18 cellular contexts compared by ENCODE assay signal in the genomic region with DNA sequence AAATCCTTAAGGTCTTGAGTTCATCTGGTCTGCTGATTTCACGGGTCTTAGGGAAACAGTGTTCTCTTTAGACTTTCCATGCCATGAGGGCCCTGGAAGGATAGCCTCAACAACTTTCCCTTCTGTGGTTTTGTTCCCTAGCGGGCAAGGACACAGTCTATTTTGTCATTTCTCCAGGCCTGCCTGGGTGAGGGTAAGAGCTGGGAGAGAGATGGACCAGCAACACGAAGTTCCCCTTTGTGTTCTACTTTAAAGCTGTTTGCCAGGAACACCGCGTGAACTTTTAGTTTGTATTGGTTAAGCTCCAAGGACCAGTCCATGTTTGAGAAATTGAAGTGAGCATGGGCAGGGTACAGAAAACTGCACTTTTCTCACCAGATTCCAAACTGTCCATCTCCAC. TPM values are rescaled to one million over a fixed set of nuclear protein-coding genes. Genes with fewer than 3 reads are reported as not detected.
DNase-seq lines count a peak whose midpoint lies in the region; ATAC-seq and TF ChIP-seq lines count a peak whose summit lies in the region.
"Had no signal": no experiment of that assay in that cellular context is flagged by ENCODE, and none has a peak within 500 bp of the region (broad histone marks: within the 10 kb centered on the region; RNA-seq: fewer than 3 reads in every experiment).

No MANE protein-coding gene starts in this region.

- TF ChIP-seq CTCF in RWPE2 (IDR thresholded peaks at IDR 0.05; ENCODE audit: poor library complexity, severe bottlenecking), result no peak
- no peak for TF ChIP-seq CTCF in choroid plexus epithelial cell (conservative IDR thresholded peaks at IDR 0.05; ENCODE audit: low read depth, low read length)
- TF ChIP-seq CTCF in liver (IDR thresholded peaks at IDR 0.05; ENCODE audit: low read depth, low read length, missing input control), result no peak
- TF ChIP-seq CTCF in tibial artery (IDR thresholded peaks at IDR 0.05), result no peak

- TF ChIP-seq RAD21 in liver (IDR thresholded peaks at IDR 0.05), result peak; percentile 36 to 71

- DNase-seq in RWPE2 (ENCODE audit: low spot score) (no peak), choroid plexus epithelial cell (ENCODE audit: low read depth) (peak; percentile 60), tibial artery (peak; percentile 70 to 79), SHP77 (lab: John Stamatoyannopoulos, UW) (no peak), AG20443 (ENCODE audit: low spot score) (no peak), NCI-H1694 (lab: John Stamatoyannopoulos, UW) (no peak)
- DNase-seq: activated CD8-positive, alpha-beta memory T cell treated with anti-CD3 and anti-CD28 coated beads, Interleukin-2, amount 10 ng/mL, durations not matched to agents 7 days and 5 days; activated effector memory CD4-positive, alpha-beta T cell treated with anti-CD3 and anti-CD28 coated beads, Interleukin-2, amount 50 U/mL, for 16 hours; AML-193; Calu3; foreskin keratinocyte; left colon; NCI-H2081; NCI-H510A; stimulated activated naive CD4-positive, alpha-beta T cell treated with Interleukin-2 at 50 U/mL for 16 hours; T-helper 9 cell had no signal

- H3K4me3 ChIP-seq in RWPE2 (ENCODE audit: severe bottlenecking), result no peak overlapping the region
- no peak overlapping the region for H3K4me3 ChIP-seq in choroid plexus epithelial cell (ENCODE audit: low read depth, low read length)
- H3K4me3 ChIP-seq in liver (ENCODE audit: low read depth in 1 of 3, low read length in 3 of 3), result peak overlapping the region in 1 of 3 donors; percentile 16
- H3K4me3 ChIP-seq in tibial artery, result no peak overlapping the region

- no peaks in the 10 kb centered on the region for H3K36me3 ChIP-seq in RWPE2 (ENCODE audit: low read depth)
- H3K36me3 ChIP-seq in liver (ENCODE audit: control insufficient read depth in 4 of 4, insufficient read depth in 3 of 4, low read depth in 1 of 4, low read length in 3 of 4), result peaks cover 0 to 18% (median 3%) of the 10 kb centered on the region in 4 donors
- no peaks in the 10 kb centered on the region for H3K36me3 ChIP-seq in tibial artery

- H3K27ac ChIP-seq in RWPE2 (ENCODE audit: poor library complexity, severe bottlenecking), result peak overlapping the region; percentile 49
- H3K27ac ChIP-seq in liver (ENCODE audit: low read depth in 1 of 2, low read length in 2 of 2), result peak overlapping the region; percentile 52 to 80
- H3K27ac ChIP-seq in tibial artery, result peak overlapping the region; percentile 75 to 77
- H3K27ac ChIP-seq: foreskin keratinocyte had no signal

- no peaks in the 10 kb centered on the region for H3K9me3 ChIP-seq in RWPE2 (ENCODE audit: severe bottlenecking)
- no peaks in the 10 kb centered on the region for H3K9me3 ChIP-seq in liver (ENCODE audit: control insufficient read depth in 4 of 4, low read length in 3 of 4)
- H3K9me3 ChIP-seq in tibial artery, result no peaks in the 10 kb centered on the region

- no peak overlapping the region for H3K9ac ChIP-seq in liver (ENCODE audit: low read depth in 1 of 2, low read length in 2 of 2)

- H3K4me1 ChIP-seq in RWPE2 (ENCODE audit: insufficient read depth, poor library complexity, severe bottlenecking) (peaks cover 18% of the 10 kb centered on the region), liver (ENCODE audit: control insufficient read depth in 4 of 4, insufficient read depth in 4 of 4, low read length in 3 of 4) (peaks cover 11 to 55% (median 40%) of the 10 kb centered on the region in 4 donors), tibial artery (peaks cover 0 to 81% (median 56%) of the 10 kb centered on the region in 4 donors)

- H3K27me3 ChIP-seq in RWPE2 (ENCODE audit: insufficient read depth, poor library complexity, severe bottlenecking), result no peaks in the 10 kb centered on the region
- no peaks in the 10 kb centered on the region for H3K27me3 ChIP-seq in liver (ENCODE audit: control insufficient read depth in 4 of 4, insufficient read depth in 4 of 4, low read length in 3 of 4)
- H3K27me3 ChIP-seq in tibial artery, result no peaks in the 10 kb centered on the region
- H3K27me3 ChIP-seq: foreskin keratinocyte had no signal

- 40% methylated on average over 5 of the region's 5 CpGs for WGBS in liver

- intact Hi-C loops in tibial artery (cut with DNase I; ENCODE audit: low total_unique reads), result no loop called here

- ATAC-seq in RWPE2 (ENCODE audit: low read depth), result no peak
- ATAC-seq: activated CD8-positive, alpha-beta memory T cell treated with anti-CD3 and anti-CD28 coated beads, Interleukin-2, amount 10 ng/mL, durations not matched to agents 7 days and 5 days; foreskin keratinocyte; HCT116; left colon had no signal

TF ChIP-seq in liver, 16 proteins besides CTCF, POLR2A, EP300 and RAD21:
- TF ChIP-seq TAF1 (conservative IDR thresholded peaks at IDR 0.05) (peak; percentile 69), NR2F2 (IDR thresholded peaks at IDR 0.05) (no peak), FOXA2 (IDR thresholded peaks at IDR 0.05) (no peak), FOXA1 (IDR thresholded peaks at IDR 0.05) (no peak), SP1 (IDR thresholded peaks at IDR 0.05) (peak; percentile 81), HNF4G (IDR thresholded peaks at IDR 0.05) (no peak), YY1 (IDR thresholded peaks at IDR 0.05) (peak; percentile 40), JUND (IDR thresholded peaks at IDR 0.05) (peak; percentile 28 to 76), HNF4A (conservative IDR thresholded peaks at IDR 0.05) (peak; percentile 80 to 83), EGR1 (IDR thresholded peaks at IDR 0.05; ENCODE audit: low read depth in 2 of 2) (no peak), RXRA (IDR thresholded peaks at IDR 0.05) (peak; percentile 78 to 79)
- TF ChIP-seq, protein P1, sequence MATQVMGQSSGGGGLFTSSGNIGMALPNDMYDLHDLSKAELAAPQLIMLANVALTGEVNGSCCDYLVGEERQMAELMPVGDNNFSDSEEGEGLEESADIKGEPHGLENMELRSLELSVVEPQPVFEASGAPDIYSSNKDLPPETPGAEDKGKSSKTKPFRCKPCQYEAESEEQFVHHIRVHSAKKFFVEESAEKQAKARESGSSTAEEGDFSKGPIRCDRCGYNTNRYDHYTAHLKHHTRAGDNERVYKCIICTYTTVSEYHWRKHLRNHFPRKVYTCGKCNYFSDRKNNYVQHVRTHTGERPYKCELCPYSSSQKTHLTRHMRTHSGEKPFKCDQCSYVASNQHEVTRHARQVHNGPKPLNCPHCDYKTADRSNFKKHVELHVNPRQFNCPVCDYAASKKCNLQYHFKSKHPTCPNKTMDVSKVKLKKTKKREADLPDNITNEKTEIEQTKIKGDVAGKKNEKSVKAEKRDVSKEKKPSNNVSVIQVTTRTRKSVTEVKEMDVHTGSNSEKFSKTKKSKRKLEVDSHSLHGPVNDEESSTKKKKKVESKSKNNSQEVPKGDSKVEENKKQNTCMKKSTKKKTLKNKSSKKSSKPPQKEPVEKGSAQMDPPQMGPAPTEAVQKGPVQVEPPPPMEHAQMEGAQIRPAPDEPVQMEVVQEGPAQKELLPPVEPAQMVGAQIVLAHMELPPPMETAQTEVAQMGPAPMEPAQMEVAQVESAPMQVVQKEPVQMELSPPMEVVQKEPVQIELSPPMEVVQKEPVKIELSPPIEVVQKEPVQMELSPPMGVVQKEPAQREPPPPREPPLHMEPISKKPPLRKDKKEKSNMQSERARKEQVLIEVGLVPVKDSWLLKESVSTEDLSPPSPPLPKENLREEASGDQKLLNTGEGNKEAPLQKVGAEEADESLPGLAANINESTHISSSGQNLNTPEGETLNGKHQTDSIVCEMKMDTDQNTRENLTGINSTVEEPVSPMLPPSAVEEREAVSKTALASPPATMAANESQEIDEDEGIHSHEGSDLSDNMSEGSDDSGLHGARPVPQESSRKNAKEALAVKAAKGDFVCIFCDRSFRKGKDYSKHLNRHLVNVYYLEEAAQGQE (IDR thresholded peaks at IDR 0.05), result no peak
- TF ChIP-seq, protein P2, sequence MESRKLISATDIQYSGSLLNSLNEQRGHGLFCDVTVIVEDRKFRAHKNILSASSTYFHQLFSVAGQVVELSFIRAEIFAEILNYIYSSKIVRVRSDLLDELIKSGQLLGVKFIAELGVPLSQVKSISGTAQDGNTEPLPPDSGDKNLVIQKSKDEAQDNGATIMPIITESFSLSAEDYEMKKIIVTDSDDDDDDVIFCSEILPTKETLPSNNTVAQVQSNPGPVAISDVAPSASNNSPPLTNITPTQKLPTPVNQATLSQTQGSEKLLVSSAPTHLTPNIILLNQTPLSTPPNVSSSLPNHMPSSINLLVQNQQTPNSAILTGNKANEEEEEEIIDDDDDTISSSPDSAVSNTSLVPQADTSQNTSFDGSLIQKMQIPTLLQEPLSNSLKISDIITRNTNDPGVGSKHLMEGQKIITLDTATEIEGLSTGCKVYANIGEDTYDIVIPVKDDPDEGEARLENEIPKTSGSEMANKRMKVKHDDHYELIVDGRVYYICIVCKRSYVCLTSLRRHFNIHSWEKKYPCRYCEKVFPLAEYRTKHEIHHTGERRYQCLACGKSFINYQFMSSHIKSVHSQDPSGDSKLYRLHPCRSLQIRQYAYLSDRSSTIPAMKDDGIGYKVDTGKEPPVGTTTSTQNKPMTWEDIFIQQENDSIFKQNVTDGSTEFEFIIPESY (IDR thresholded peaks at IDR 0.05), result peak; percentile 68
- TF ChIP-seq, protein P3, sequence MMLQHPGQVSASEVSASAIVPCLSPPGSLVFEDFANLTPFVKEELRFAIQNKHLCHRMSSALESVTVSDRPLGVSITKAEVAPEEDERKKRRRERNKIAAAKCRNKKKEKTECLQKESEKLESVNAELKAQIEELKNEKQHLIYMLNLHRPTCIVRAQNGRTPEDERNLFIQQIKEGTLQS (IDR thresholded peaks at IDR 0.05), result peak; percentile 3
- TF ChIP-seq, protein P4, sequence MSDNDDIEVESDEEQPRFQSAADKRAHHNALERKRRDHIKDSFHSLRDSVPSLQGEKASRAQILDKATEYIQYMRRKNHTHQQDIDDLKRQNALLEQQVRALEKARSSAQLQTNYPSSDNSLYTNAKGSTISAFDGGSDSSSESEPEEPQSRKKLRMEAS (IDR thresholded peaks at IDR 0.05), result peak; percentile 63
TF ChIP-seq in liver: peak in this region for 9.

RNA-seq across cellular contexts. Expression of a gene that starts 20.9 kb away (rescaled TPM):
- total RNA-seq in liver, result 10 to 100 TPM; 20.0 to 79.7 TPM
- polyA plus RNA-seq in liver, result 10 to 100 TPM; 17.3 to 38.9 TPM

Comparison
In these comparisons a context has a peak if more than half of its experiments do, and no peak if none do; other contexts are left out.
1. DNase-seq: peak in choroid plexus epithelial cell (single experiment) and tibial artery (2 of 2); none in RWPE2 (single experiment), SHP77 (0 of 2), AG20443 (single experiment) and NCI-H1694 (single experiment).
2. Peak in every context shown above with its lines, with median percentiles within 50 percentile points of each other: H3K27ac ChIP-seq.